8 cellular contexts compared by ENCODE assay signal in the genomic region with DNA sequence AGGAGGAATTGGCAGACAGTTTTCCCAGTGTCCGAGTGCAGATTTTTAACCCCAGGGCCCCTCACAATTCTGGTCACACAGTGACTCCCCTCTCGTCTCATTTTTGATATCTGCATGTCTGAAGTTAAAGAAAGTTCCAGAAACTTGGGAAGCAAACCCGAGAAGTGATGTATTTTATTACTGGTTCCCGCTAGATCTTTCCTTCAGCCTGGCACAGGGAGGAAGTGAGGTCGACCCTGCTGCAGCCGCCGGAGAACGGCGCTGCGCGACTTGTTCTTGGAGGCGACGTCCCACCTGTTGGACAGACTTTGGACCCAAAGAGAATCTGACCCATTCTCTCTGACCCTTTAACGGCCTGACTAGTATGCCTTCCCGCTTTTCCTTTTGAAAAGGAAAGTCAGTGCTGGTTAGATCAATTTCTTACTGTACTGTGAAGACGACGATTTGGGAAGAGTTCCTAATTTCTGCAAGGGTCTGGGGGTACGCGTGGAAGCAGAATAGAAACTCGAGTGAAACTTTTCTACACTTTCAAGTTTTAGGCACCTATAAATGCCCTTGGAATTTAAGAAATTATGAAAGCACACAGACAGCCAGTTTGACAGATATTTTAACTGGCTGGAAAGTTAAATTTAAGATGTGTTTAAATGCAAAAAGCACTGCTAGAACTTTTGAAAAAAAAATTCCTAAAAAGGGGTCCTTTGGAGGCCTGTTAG. TPM values are rescaled to one million over a fixed set of nuclear protein-coding genes. Genes with fewer than 3 reads are reported as not detected.
DNase-seq lines count a peak whose midpoint lies in the region; ATAC-seq, FAIRE-seq and TF ChIP-seq lines count a peak whose summit lies in the region.

No MANE protein-coding gene starts in this region.

- POLR2A ChIA-PET in RWPE1 (lab: Yijun Ruan, JAX; ENCODE audit: low non-redundant PET), result no interaction called here
- POLR2A ChIA-PET in HepG2 (lab: Yijun Ruan, JAX), result interaction anchor here (1.2 kb wide), 1 partner anchor 344 kb away, joined by 3 read pairs; no protein-coding TSS in a partner anchor

- TF ChIP-seq CTCF in DND-41 (IDR thresholded peaks at IDR 0.05; ENCODE audit: borderline replicate concordance, extremely low read depth, low read length, poor library complexity, severe bottlenecking) (peak; percentile 28), RWPE1 (conservative IDR thresholded peaks at IDR 0.05; ENCODE audit: low read depth) (no peak), chondrocyte (IDR thresholded peaks at IDR 0.05) (no peak), HepG2 (CRISPR knock-in tag; IDR thresholded peaks at IDR 0.05) (peak; percentile 50)

- no peaks in the 10 kb centered on the region for H3K9me3 ChIP-seq in DND-41 (ENCODE audit: insufficient read depth, low read length, severe bottlenecking)
- H3K9me3 ChIP-seq in HepG2 (ENCODE audit: low read length), result no peaks in the 10 kb centered on the region

- peak; percentile 46 for DNase-seq in DND-41
- peak; percentile 39 for DNase-seq in RWPE1 (ENCODE audit: low spot score)
- no peak for DNase-seq in chondrocyte (ENCODE audit: low spot score)
- DNase-seq in HepG2 (ENCODE audit: low spot score), result peak; percentile 70
- no peak for DNase-seq in ureter (ENCODE audit: low spot score)

- H4K20me1 ChIP-seq in DND-41 (ENCODE audit: insufficient read depth, low read length) (peaks cover 44% of the 10 kb centered on the region), HepG2 (ENCODE audit: insufficient read depth, low read length) (peaks cover 16% of the 10 kb centered on the region)

- H3K9me3 Mint-ChIP-seq in chondrocyte (ENCODE audit: low read depth), result no peaks in the 10 kb centered on the region
- no peaks in the 10 kb centered on the region for H3K9me3 Mint-ChIP-seq in stimulated activated naive CD8-positive, alpha-beta T cell treated with anti-CD3 and anti-CD28 coated beads, Interleukin-15, Interleukin-2, amounts not matched to agents 100 ng/mL and 50 ng/mL, for 24 hours

- WGBS in HepG2 (ENCODE audit: low lambda C conversion rate), result 1% methylated on average over 17 of the region's 20 CpGs

- in situ Hi-C loops in HepG2 (cut with HindIII; ENCODE audit: extremely low pct_ligation_motif_present, low pct_unique_long_range_greater_than_20kb), result no loop called here

- CTCF ChIA-PET in RWPE1 (lab: Yijun Ruan, JAX) (no interaction called here), HepG2 (lab: Yijun Ruan, JAX; ENCODE audit: low intra/inter-chr PET ratio, low total read pairs) (no interaction called here)

- peak overlapping the region; percentile 88 for H3K27ac Mint-ChIP-seq in chondrocyte (ENCODE audit: unreplicated experiment)
- peak overlapping the region; percentile 94 for H3K27ac Mint-ChIP-seq in stimulated activated naive CD8-positive, alpha-beta T cell treated with anti-CD3 and anti-CD28 coated beads, Interleukin-15, Interleukin-2, amounts not matched to agents 100 ng/mL and 50 ng/mL, for 24 hours

- intact Hi-C loops in HepG2 (cut with micrococcal nuclease; ENCODE audit: unreplicated experiment), result loop anchor here (2.0 to 10.0 kb wide), 2 partner anchors 344 to 520 kb away; partner anchors contain the start of gene TRIO

- H3K27ac ChIP-seq in DND-41 (ENCODE audit: low read length), result peak overlapping the region; percentile 86
- H3K27ac ChIP-seq in RWPE1, result peak overlapping the region; percentile 97
- H3K27ac ChIP-seq in HepG2 (ENCODE audit: extremely low read length, insufficient read depth, low read length), result peak overlapping the region; percentile 82

- H3K4me3 Mint-ChIP-seq in chondrocyte (ENCODE audit: unreplicated experiment), result peak overlapping the region; percentile 86
- H3K4me3 Mint-ChIP-seq in stimulated activated naive CD8-positive, alpha-beta T cell treated with anti-CD3 and anti-CD28 coated beads, Interleukin-15, Interleukin-2, amounts not matched to agents 100 ng/mL and 50 ng/mL, for 24 hours, result peak overlapping the region; percentile 100

- peaks cover 20% of the 10 kb centered on the region; the same call in 1 of the 2 replicates for H3K36me3 ChIP-seq in DND-41 (ENCODE audit: insufficient read depth, low read length)
- no peaks in the 10 kb centered on the region; a peak in 1 of 5 replicates for H3K36me3 ChIP-seq in HepG2 (replicated peaks in 1 of 2; ENCODE audit: control insufficient read depth in 1 of 2, insufficient read depth in 2 of 2, low read length in 2 of 2)

- ATAC-seq in DND-41 (ENCODE audit: insufficient read depth, low read depth), result 0 out of 3 replicates have a peak, but pooled peaks have one; percentile 21
- peak; percentile 0 for ATAC-seq in HG02884 (IDR thresholded peaks at IDR 0.05; ENCODE audit: unreplicated experiment)
- peak; percentile 22 for ATAC-seq in HepG2
- ATAC-seq in HG03280 (IDR thresholded peaks at IDR 0.05; ENCODE audit: unreplicated experiment), result no peak

- H2AFZ ChIP-seq in DND-41 (ENCODE audit: low read depth, low read length) (peak overlapping the region; percentile 87), HepG2 (ENCODE audit: low read length) (no peak overlapping the region)

- peak overlapping the region; percentile 19 to 80 for H3K4me3 ChIP-seq in DND-41 (ENCODE audit: low read depth in 1 of 2, low read length in 2 of 2)
- H3K4me3 ChIP-seq in HepG2 (replicated peaks in 1 of 3; ENCODE audit: insufficient read depth in 1 of 3, low read depth in 2 of 3, low read length in 3 of 3), result peak overlapping the region; percentile 83 to 91 (median 86)

- TF ChIP-seq RAD21 in HepG2 (CRISPR knock-in tag; IDR thresholded peaks at IDR 0.05), result no peak

- FAIRE-seq in HepG2 (lab: Jason Lieb, UNC), result no peak

- H3K79me2 ChIP-seq in DND-41 (ENCODE audit: insufficient read depth, low read length) (peaks cover 72% of the 10 kb centered on the region), HepG2 (ENCODE audit: insufficient read depth, low read length) (peaks cover 53% of the 10 kb centered on the region)

- H3K9ac ChIP-seq in DND-41 (ENCODE audit: low read depth, low read length) (peak overlapping the region; percentile 58), HepG2 (ENCODE audit: insufficient read depth, low read depth, low read length) (peak overlapping the region; percentile 76)

- H3K27me3 Mint-ChIP-seq in chondrocyte (ENCODE audit: low read depth), result no peaks in the 10 kb centered on the region
- H3K27me3 Mint-ChIP-seq in stimulated activated naive CD8-positive, alpha-beta T cell treated with anti-CD3 and anti-CD28 coated beads, Interleukin-15, Interleukin-2, amounts not matched to agents 100 ng/mL and 50 ng/mL, for 24 hours, result no peaks in the 10 kb centered on the region

- peaks cover 45% of the 10 kb centered on the region for H3K4me1 ChIP-seq in DND-41 (ENCODE audit: insufficient read depth, low read length)
- H3K4me1 ChIP-seq in HepG2 (ENCODE audit: insufficient read depth, low read length), result peaks cover 69% of the 10 kb centered on the region

- no peaks in the 10 kb centered on the region for H3K27me3 ChIP-seq in DND-41 (ENCODE audit: insufficient read depth, low read length, poor library complexity)
- no peaks in the 10 kb centered on the region for H3K27me3 ChIP-seq in HepG2 (ENCODE audit: control insufficient read depth in 1 of 2, insufficient read depth in 2 of 2, low read length in 2 of 2)

- peaks cover 56% of the 10 kb centered on the region for H3K4me1 Mint-ChIP-seq in chondrocyte (ENCODE audit: low read depth)
- H3K4me1 Mint-ChIP-seq in stimulated activated naive CD8-positive, alpha-beta T cell treated with anti-CD3 and anti-CD28 coated beads, Interleukin-15, Interleukin-2, amounts not matched to agents 100 ng/mL and 50 ng/mL, for 24 hours (ENCODE audit: low read depth), result peaks cover 88% of the 10 kb centered on the region

- H3K36me3 Mint-ChIP-seq in chondrocyte (ENCODE audit: low read depth), result peaks cover 2% of the 10 kb centered on the region
- H3K36me3 Mint-ChIP-seq in stimulated activated naive CD8-positive, alpha-beta T cell treated with anti-CD3 and anti-CD28 coated beads, Interleukin-15, Interleukin-2, amounts not matched to agents 100 ng/mL and 50 ng/mL, for 24 hours (ENCODE audit: low read depth), result peaks cover 35% of the 10 kb centered on the region

- BruUV-seq in HepG2 (replicated peaks; lab: Mats Ljungman, UMichigan), result TSS peak; percentile 60

- no peak for TF ChIP-seq EP300 in HepG2 (IDR thresholded peaks at IDR 0.05; ENCODE audit: low read depth in 2 of 2, low read length in 2 of 2)
- TF ChIP-seq EP300 in HepG2 (CRISPR knock-in tag; IDR thresholded peaks at IDR 0.05; ENCODE audit: borderline replicate concordance), result no peak

- peak overlapping the region; percentile 63 for H3K4me2 ChIP-seq in DND-41 (ENCODE audit: insufficient read depth, low read length)
- H3K4me2 ChIP-seq in HepG2 (ENCODE audit: low read depth, low read length), result peak overlapping the region; percentile 82

- TF ChIP-seq POLR2A in HepG2 (IDR thresholded peaks at IDR 0.05; ENCODE audit: insufficient read depth in 1 of 2, low read depth in 2 of 2, low read length in 2 of 2), result peak; percentile 62 to 78; a peak in 3 of 4 replicates

TF ChIP-seq in HepG2, 621 proteins besides CTCF, POLR2A, EP300 and RAD21 (continues in another document):
- TF ChIP-seq TARDBP (CRISPR knock-in tag; IDR thresholded peaks at IDR 0.05), result 0 out of 2 replicates have a peak, but pooled peaks have one; percentile 16
- TF ChIP-seq ZNF264 (CRISPR knock-in tag; IDR thresholded peaks at IDR 0.05), result 0 out of 2 replicates have a peak, but pooled peaks have one; percentile 22

RNA-seq across cellular contexts. Expression of gene OTULIN, which starts 0.7 kb away (rescaled TPM):
- total RNA-seq in chondrocyte, result 31.2 to 36.3 TPM (median 34.7 TPM) in 3 replicates
- 31.9 and 34.8 TPM in 2 replicates for total RNA-seq in HepG2 (2016; rRNA removed; fragmentation: Illumina TruSeq; extraction: Trizol)
- total RNA-seq in HepG2 (2016; cell fraction: cytosol; rRNA removed; fragmentation: Illumina TruSeq; extraction: Trizol; ENCODE audit: low read depth), result 16.9 and 21.4 TPM in 2 replicates
- 31.8 and 34.4 TPM in 2 replicates for total RNA-seq in HepG2 (2016; cell fraction: insoluble cytoplasmic fraction; rRNA removed; fragmentation: Illumina TruSeq; extraction: Trizol)
- total RNA-seq in HepG2 (2016; cell fraction: membrane; rRNA removed; fragmentation: Illumina TruSeq; extraction: Trizol), result 19.5 and 20.6 TPM in 2 replicates
- 45.8 and 50.5 TPM in 2 replicates for total RNA-seq in HepG2 (2016; cell fraction: nucleus; rRNA removed; fragmentation: Illumina TruSeq; extraction: Trizol)
- polyA plus RNA-seq in HepG2 (2011; rRNA removed), result 7.0 and 8.9 TPM in 2 replicates
- 4.9 and 6.8 TPM in 2 replicates for polyA plus RNA-seq in HepG2 (2011; cell fraction: cytosol; rRNA removed)
- polyA plus RNA-seq in HepG2 (2011; cell fraction: nucleus; rRNA removed), result 10.3 and 10.8 TPM in 2 replicates
- polyA plus RNA-seq in HepG2 (2012), result 6.9 and 8.0 TPM in 2 replicates
- polyA plus RNA-seq in HepG2 (2016; cell fraction: cytosol; fragmentation: Illumina TruSeq; extraction: Trizol; ENCODE audit: low read depth), result 3.0 and 5.2 TPM in 2 replicates
- polyA plus RNA-seq in HepG2 (2016; cell fraction: insoluble cytoplasmic fraction; fragmentation: Illumina TruSeq; extraction: Trizol; ENCODE audit: low read depth), result 21.4 and 24.2 TPM in 2 replicates
- 8.4 and 9.0 TPM in 2 replicates for polyA plus RNA-seq in HepG2 (2016; cell fraction: membrane; fragmentation: Illumina TruSeq; extraction: Trizol; ENCODE audit: low read depth)
- 20.2 and 24.3 TPM in 2 replicates for polyA plus RNA-seq in HepG2 (2016; cell fraction: nucleus; fragmentation: Illumina TruSeq; extraction: Trizol; ENCODE audit: insufficient read depth, low read depth)
- 31.4 and 78.2 TPM in 2 replicates for polyA minus RNA-seq in HepG2 (2011; rRNA and poly(A)+ RNA removed; ENCODE audit: low replicate concordance)
- polyA minus RNA-seq in HepG2 (2011; cell fraction: cytosol; rRNA and poly(A)+ RNA removed), result 8.8 and 9.8 TPM in 2 replicates
- polyA minus RNA-seq in HepG2 (2011; cell fraction: nucleus; rRNA and poly(A)+ RNA removed), result 72.2 and 76.3 TPM in 2 replicates
- 35.1 TPM for total RNA-seq in ureter

Comparison
In these comparisons a context has a peak if more than half of its experiments do, and no peak if none do; other contexts are left out.
1. DNase-seq: peak in DND-41 (single experiment), RWPE1 (single experiment) and HepG2 (single experiment); none in chondrocyte (single experiment) and ureter (single experiment).
2. CTCF ChIP-seq: peak in DND-41 (single experiment) and HepG2 (single experiment); none in RWPE1 (single experiment) and chondrocyte (single experiment).
3. Peak in every context shown above with its lines, with median percentiles within 50 percentile points of each other: H3K27ac ChIP-seq.